Comparison of ENCODE assay signal across 28 cellular contexts in the genomic region with DNA sequence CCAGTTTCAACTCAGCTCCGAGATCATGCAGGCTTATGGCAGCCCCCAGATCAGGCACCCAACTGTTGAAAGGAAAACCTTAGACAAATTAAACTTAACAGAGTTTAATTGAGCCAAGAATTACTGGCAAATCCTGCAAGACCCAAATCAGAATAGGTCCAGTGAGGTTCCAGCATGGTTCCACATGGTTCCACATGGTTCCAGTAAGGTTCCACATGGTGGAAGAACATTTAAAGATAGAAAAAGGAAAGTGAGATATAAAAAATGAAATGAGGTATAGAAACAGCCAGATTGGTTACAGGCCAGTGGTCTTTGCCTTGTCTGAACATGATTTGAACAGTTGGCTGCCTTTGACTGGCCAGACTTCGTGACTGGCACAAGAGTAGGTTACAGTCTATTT.
"Had no signal": no experiment of that assay in that cellular context is flagged by ENCODE, and none has a peak within 500 bp of the region (broad histone marks: within the 10 kb centered on the region; RNA-seq: fewer than 3 reads in every experiment).

No MANE protein-coding gene starts in this region.

- H3K27me3 ChIP-seq: colonic mucosa, dorsolateral prefrontal cortex, esophagus muscularis mucosa, esophagus squamous epithelium, foreskin keratinocyte, gastrocnemius medialis, gastroesophageal sphincter, heart left ventricle, heart right ventricle had no signal

- DNase-seq: colonic mucosa; cortex of kidney; dermis blood vessel endothelial cell; dorsolateral prefrontal cortex; effector CD4-positive, alpha-beta T cell; effector CD8-positive, alpha-beta T cell; effector memory CD4-positive, alpha-beta T cell; effector memory CD8-positive, alpha-beta T cell; endodermal cell; erythroblast; esophagus squamous epithelium; foreskin fibroblast; foreskin keratinocyte; foreskin melanocyte; gastrocnemius medialis; glutamatergic neuron; head of caudate nucleus; heart left ventricle; heart right ventricle had no signal

- H3K36me3 ChIP-seq: colonic mucosa, esophagus muscularis mucosa, esophagus squamous epithelium, gastrocnemius medialis, gastroesophageal sphincter, heart left ventricle, heart right ventricle had no signal

- H3K27ac ChIP-seq: colonic mucosa, coronary artery, dorsolateral prefrontal cortex, epithelial cell of prostate, esophagus muscularis mucosa, esophagus squamous epithelium, foreskin keratinocyte, gastrocnemius medialis, gastroesophageal sphincter, heart left ventricle, heart right ventricle had no signal

- H3K4me1 ChIP-seq: colonic mucosa, esophagus squamous epithelium, foreskin keratinocyte, gastrocnemius medialis, heart left ventricle, heart right ventricle had no signal

- ATAC-seq: effector memory CD8-positive, alpha-beta T cell; esophagus mucosa; foreskin keratinocyte; gastrocnemius medialis; gastroesophageal sphincter; heart left ventricle; heart right ventricle had no signal

- FAIRE-seq: colon, endometrium, endothelial cell of umbilical vein, frontal cortex had no signal

- H3K4me3 ChIP-seq: colonic mucosa, coronary artery, dorsolateral prefrontal cortex, esophagus muscularis mucosa, esophagus squamous epithelium, gastrocnemius medialis, gastroesophageal sphincter, heart left ventricle, heart right ventricle had no signal

- H3K9me3 ChIP-seq: colonic mucosa, esophagus muscularis mucosa, esophagus squamous epithelium, gastrocnemius medialis, gastroesophageal sphincter, heart left ventricle, heart right ventricle had no signal
